ENCODE assay signal across 8 cellular contexts in the genomic region with DNA sequence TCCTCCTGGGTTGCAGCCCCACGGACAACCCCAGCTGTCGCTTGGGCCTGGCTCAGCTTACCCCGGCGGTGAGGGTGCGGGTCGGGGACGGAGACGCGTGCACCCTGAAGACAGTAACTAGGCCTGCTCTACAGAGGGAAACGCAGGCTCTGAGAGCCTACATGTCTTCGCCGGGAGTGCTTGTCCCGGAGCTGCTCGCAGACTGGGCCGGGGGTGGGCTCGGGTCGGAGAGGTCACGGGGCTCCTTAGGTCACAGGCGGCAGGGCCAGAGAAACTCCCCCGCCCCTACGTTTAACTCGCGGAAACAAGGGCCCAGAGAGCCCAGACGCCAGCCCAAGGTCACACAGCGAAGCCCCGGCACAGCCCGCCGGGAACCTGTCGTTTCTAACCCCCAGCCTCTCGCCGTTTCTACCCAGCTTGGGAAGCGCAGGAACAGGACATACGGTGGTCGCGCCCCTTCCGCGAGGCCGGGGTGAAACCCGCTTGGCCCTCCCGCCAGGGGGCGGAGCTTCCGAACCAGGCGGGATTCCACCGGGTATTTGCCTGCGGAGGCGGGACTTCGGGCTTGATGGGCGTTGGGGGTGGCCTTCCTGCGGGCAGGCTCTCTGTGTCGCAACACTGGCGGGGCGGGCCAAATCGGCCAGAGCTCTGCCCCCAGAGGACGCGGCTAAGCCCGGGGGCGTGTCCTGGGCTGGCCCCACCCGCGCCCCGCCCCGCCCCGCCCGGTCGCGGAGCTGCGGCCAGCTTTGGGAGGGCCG. TPM values are rescaled to one million over a fixed set of nuclear protein-coding genes. Genes with fewer than 3 reads are reported as not detected.
DNase-seq lines count a peak whose midpoint lies in the region; ATAC-seq and TF ChIP-seq lines count a peak whose summit lies in the region.

A gene with protein sequence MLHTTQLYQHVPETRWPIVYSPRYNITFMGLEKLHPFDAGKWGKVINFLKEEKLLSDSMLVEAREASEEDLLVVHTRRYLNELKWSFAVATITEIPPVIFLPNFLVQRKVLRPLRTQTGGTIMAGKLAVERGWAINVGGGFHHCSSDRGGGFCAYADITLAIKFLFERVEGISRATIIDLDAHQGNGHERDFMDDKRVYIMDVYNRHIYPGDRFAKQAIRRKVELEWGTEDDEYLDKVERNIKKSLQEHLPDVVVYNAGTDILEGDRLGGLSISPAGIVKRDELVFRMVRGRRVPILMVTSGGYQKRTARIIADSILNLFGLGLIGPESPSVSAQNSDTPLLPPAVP (plus strand): TSS at position 725 of the 758 bp plus-strand sequence. CDS start 42 bp downstream, outside the sequence.

- no peaks in the 10 kb centered on the region for H3K36me3 ChIP-seq in lung (ENCODE audit: control insufficient read depth in 2 of 2, insufficient read depth in 2 of 2, low read length in 2 of 2)

- no peaks in the 10 kb centered on the region for H3K27me3 Mint-ChIP-seq in CD4-positive, alpha-beta T cell
- H3K27me3 Mint-ChIP-seq in activated CD8-positive, alpha-beta T cell treated with anti-CD3 and anti-CD28 coated beads for 36 hours, result no peaks in the 10 kb centered on the region

- POLR2A ChIA-PET in CD4-positive, alpha-beta T cell (lab: Charles Lee), result interaction anchor here (0.5 to 3.6 kb wide), 33 partner anchors 8 to 1634 kb away, joined by 3 to 26 read pairs (median 5); partner anchors contain the start of genes CHCHD4, LSM3, NUP210 and RBSN
- POLR2A ChIA-PET in activated CD8-positive, alpha-beta T cell treated with anti-CD3 and anti-CD28 coated beads for 36 hours (lab: Charles Lee), result interaction anchor here (0.7 to 2.0 kb wide), 11 partner anchors 8 to 640 kb away, joined by 3 to 7 read pairs (median 4); partner anchors contain the start of gene NUP210

- peak within 1 kb of the TSS; percentile 79 for H3K27ac ChIP-seq in CD4-positive, alpha-beta T cell (ENCODE audit: low read depth, low read length)
- peak within 1 kb of the TSS; percentile 85 to 94 for H3K27ac ChIP-seq in lung (ENCODE audit: low read depth in 1 of 2, low read length in 1 of 2)

- H3K4me3 ChIP-seq in lung, result peak within 1 kb of the TSS; percentile 62

- peaks cover 5% of the 10 kb centered on the region for H3K36me3 Mint-ChIP-seq in CD4-positive, alpha-beta T cell (ENCODE audit: low read depth)
- no peaks in the 10 kb centered on the region for H3K36me3 Mint-ChIP-seq in activated CD8-positive, alpha-beta T cell treated with anti-CD3 and anti-CD28 coated beads for 36 hours (ENCODE audit: low read depth)

- H3K4me3 Mint-ChIP-seq in CD4-positive, alpha-beta T cell, result peak within 1 kb of the TSS; percentile 97
- peak within 1 kb of the TSS; percentile 90 for H3K4me3 Mint-ChIP-seq in activated CD8-positive, alpha-beta T cell treated with anti-CD3 and anti-CD28 coated beads for 36 hours

- WGBS in lung, 2 donors, result 0 to 1% methylated on average over 54 to 67 of the region's 67 CpGs

- H3K27ac Mint-ChIP-seq in CD4-positive, alpha-beta T cell, result peak within 1 kb of the TSS; percentile 96
- peak within 1 kb of the TSS; percentile 89 for H3K27ac Mint-ChIP-seq in activated CD8-positive, alpha-beta T cell treated with anti-CD3 and anti-CD28 coated beads for 36 hours

- ATAC-seq in CD4-positive, alpha-beta T cell (ENCODE audit: poor library complexity), result peak; percentile 92
- peak; percentile 93 for ATAC-seq in GM19438 (IDR thresholded peaks at IDR 0.05; ENCODE audit: low read depth, unreplicated experiment)
- peak; percentile 79 for ATAC-seq in HG03575 (IDR thresholded peaks at IDR 0.05; ENCODE audit: extremely low read depth, insufficient number of reproducible peaks, low FRiP score, unreplicated experiment)
- ATAC-seq in activated CD8-positive, alpha-beta T cell treated with anti-CD3 and anti-CD28 coated beads for 36 hours, result peak; percentile 97
- ATAC-seq in lung (ENCODE audit: insufficient read depth, low FRiP score), result peak; percentile 98

- DNase-seq in CD4-positive, alpha-beta T cell, result peak; percentile 92 to 98 (median 96)
- DNase-seq in NCI-H82 (lab: John Stamatoyannopoulos, UW) (peak; percentile 96), ecto neural progenitor cell (ENCODE audit: low spot score) (peak; percentile 99), lung (ENCODE audit: low spot score) (peak; percentile 99)
- DNase-seq in activated CD8-positive, alpha-beta T cell treated with anti-CD3 and anti-CD28 coated beads for 36 hours, result peak; percentile 98
- peak; percentile 94 to 98 (median 94) for DNase-seq in stimulated activated CD4-positive, alpha-beta T cell treated with anti-CD3 and anti-CD28 coated beads, TNF-alpha, amount 100 ng/mL, for 24 hours (ENCODE audit: low read depth in 3 of 3)

- no peaks in the 10 kb centered on the region for H3K27me3 ChIP-seq in CD4-positive, alpha-beta T cell (ENCODE audit: control insufficient read depth, insufficient read depth, low read length)
- no peaks in the 10 kb centered on the region for H3K27me3 ChIP-seq in lung (ENCODE audit: control insufficient read depth, insufficient read depth)

- H3K4me1 Mint-ChIP-seq in CD4-positive, alpha-beta T cell (ENCODE audit: low read depth), result peaks cover 9% of the 10 kb centered on the region
- peaks cover 20% of the 10 kb centered on the region for H3K4me1 Mint-ChIP-seq in activated CD8-positive, alpha-beta T cell treated with anti-CD3 and anti-CD28 coated beads for 36 hours (ENCODE audit: low read depth)

- intact Hi-C loops in CD4-positive, alpha-beta T cell (cut with DNase I, micrococcal nuclease), result loop anchor here (1.0 to 10.0 kb wide), 6 partner anchors 27 to 643 kb away; partner anchors contain the start of gene CHCHD4 (in 1 of the 2)
- intact Hi-C loops in activated CD8-positive, alpha-beta T cell treated with anti-CD3 and anti-CD28 coated beads for 36 hours (cut with micrococcal nuclease), result loop anchor here (10.0 kb wide), 1 partner anchor 405 kb away; the partner anchor contains the start of gene WNT7A

- H3K4me1 ChIP-seq in lung (ENCODE audit: control insufficient read depth in 2 of 2, insufficient read depth in 2 of 2, low read length in 2 of 2), result peaks cover 0 to 7% of the 10 kb centered on the region in 2 donors

- H3K9me3 ChIP-seq in CD4-positive, alpha-beta T cell (ENCODE audit: control insufficient read depth, low read length), result no peaks in the 10 kb centered on the region
- H3K9me3 ChIP-seq in lung (ENCODE audit: control insufficient read depth in 2 of 2, insufficient read depth in 1 of 2, low read length in 1 of 2), result no peaks in the 10 kb centered on the region

- CTCF ChIA-PET in CD4-positive, alpha-beta T cell (lab: Charles Lee), result interaction anchor here (0.8 to 1.7 kb wide), 6 partner anchors 19 to 400 kb away, joined by 3 to 5 read pairs (median 4); partner anchors contain the start of gene WNT7A
- CTCF ChIA-PET in activated CD8-positive, alpha-beta T cell treated with anti-CD3 and anti-CD28 coated beads for 36 hours (lab: Charles Lee), result interaction anchor here (1.1 to 9.5 kb wide), 8 partner anchors 8 to 388 kb away, joined by 3 to 63 read pairs (median 6); no protein-coding TSS in a partner anchor

- no peak for TF ChIP-seq CTCF in CD4-positive, alpha-beta T cell (IDR thresholded peaks at IDR 0.05)
- TF ChIP-seq CTCF in activated CD8-positive, alpha-beta T cell treated with anti-CD3 and anti-CD28 coated beads for 36 hours (IDR thresholded peaks at IDR 0.05), result no peak
- TF ChIP-seq CTCF in lung (IDR thresholded peaks at IDR 0.05; ENCODE audit: control extremely low read depth, extremely low read depth), result no peak

- no peaks in the 10 kb centered on the region for H3K9me3 Mint-ChIP-seq in CD4-positive, alpha-beta T cell
- no peaks in the 10 kb centered on the region for H3K9me3 Mint-ChIP-seq in activated CD8-positive, alpha-beta T cell treated with anti-CD3 and anti-CD28 coated beads for 36 hours

RNA-seq across cellular contexts. Expression of the gene that starts here (rescaled TPM):
- 1 to 10 TPM; 4.5 to 4.6 TPM for total RNA-seq in CD4-positive, alpha-beta T cell
- total RNA-seq in activated CD8-positive, alpha-beta T cell treated with anti-CD3 and anti-CD28 coated beads for 36 hours, result 1 to 10 TPM; 1.8 to 2.0 TPM
- total RNA-seq in lung, result 10 to 100 TPM; 12.3 to 17.3 TPM
- 10 to 100 TPM; 14.2 to 15.8 TPM for polyA plus RNA-seq in lung

Comparison
In these comparisons a context has a peak if more than half of its experiments do, and no peak if none do; other contexts are left out.
1. Peak in every context shown above with its lines: DNase-seq, ATAC-seq, H3K4me3 ChIP-seq and H3K27ac ChIP-seq.